ENCODE assay signal across 8 cellular contexts in genomic region chr19:18046066-18046718, GRCh38. TPM values are rescaled to one million over a fixed set of nuclear protein-coding genes. Genes with fewer than 3 reads are reported as not detected.
A peak's percentile ranks its signal among the peaks of the same experiment; 100 is the strongest.
DNase-seq lines count a peak whose midpoint lies in the region; ATAC-seq and TF ChIP-seq lines count a peak whose summit lies in the region.

No MANE protein-coding gene starts in this region.

- H3K9me3 ChIP-seq in liver (ENCODE audit: control insufficient read depth in 4 of 4, low read length in 3 of 4) (no peaks in the 10 kb centered on the region), MM.1S (replicated peaks; ENCODE audit: insufficient read depth, low read length) (no peaks in the 10 kb centered on the region)

- no peak overlapping the region for H3K4me2 ChIP-seq in MM.1S (ENCODE audit: low read depth, low read length)

- H3K9me2 ChIP-seq in MM.1S (replicated peaks; ENCODE audit: insufficient read depth, low read length): no peaks in the 10 kb centered on the region

- H3K9ac ChIP-seq in liver (ENCODE audit: low read depth in 1 of 2, low read length in 2 of 2) (peak overlapping the region in 1 of 2 donors; percentile 48), MM.1S (ENCODE audit: low read length) (no peak overlapping the region)

- no peak overlapping the region for H2AFZ ChIP-seq in MM.1S (ENCODE audit: low read length)

- H3K79me2 ChIP-seq in MM.1S (ENCODE audit: low read length): no peaks in the 10 kb centered on the region

- H3K4me3 Mint-ChIP-seq in activated naive CD4-positive, alpha-beta T cell treated with anti-CD3 and anti-CD28 coated beads, Interleukin-2, amount 50 U/mL, for 24 hours: no peak overlapping the region

- H4K20me1 ChIP-seq in MM.1S (ENCODE audit: insufficient read depth, low read length): no peaks in the 10 kb centered on the region

- ATAC-seq in GM21786 (IDR thresholded peaks at IDR 0.05; ENCODE audit: unreplicated experiment): no peak

- no peaks in the 10 kb centered on the region for H3K36me3 ChIP-seq in liver (ENCODE audit: control insufficient read depth in 4 of 4, insufficient read depth in 3 of 4, low read depth in 1 of 4, low read length in 3 of 4)
- no peaks in the 10 kb centered on the region for H3K36me3 ChIP-seq in MM.1S (replicated peaks; ENCODE audit: insufficient read depth, low read length)

- peaks cover 2 to 31% (median 19%) of the 10 kb centered on the region in 4 donors for H3K4me1 ChIP-seq in liver (ENCODE audit: control insufficient read depth in 4 of 4, insufficient read depth in 4 of 4, low read length in 3 of 4)
- H3K4me1 ChIP-seq in MM.1S (ENCODE audit: low read length): peaks cover 11% of the 10 kb centered on the region

- H3K36me3 Mint-ChIP-seq in activated naive CD4-positive, alpha-beta T cell treated with anti-CD3 and anti-CD28 coated beads, Interleukin-2, amount 50 U/mL, for 24 hours: no peaks in the 10 kb centered on the region

- TF ChIP-seq CTCF in liver (IDR thresholded peaks at IDR 0.05; ENCODE audit: low read depth, low read length, missing input control): no peak
- no peak for TF ChIP-seq CTCF in MM.1S (IDR thresholded peaks at IDR 0.05; ENCODE audit: low read length)

- peak overlapping the region; percentile 82 for H3K27ac Mint-ChIP-seq in activated naive CD4-positive, alpha-beta T cell treated with anti-CD3 and anti-CD28 coated beads, Interleukin-2, amount 50 U/mL, for 24 hours

- peak; percentile 11 for DNase-seq in stimulated activated naive CD4-positive, alpha-beta T cell treated with Interleukin-2 at 50 U/mL for 16 hours (lab: John Stamatoyannopoulos, UW)
- no peak for DNase-seq in stimulated activated naive CD4-positive, alpha-beta T cell (lab: John Stamatoyannopoulos, UW)
- DNase-seq in SHP77 (lab: John Stamatoyannopoulos, UW): no peak
- no peak for DNase-seq in 8988T
- DNase-seq in MM.1S: no peak

- 71% methylated on average over 14 of the region's 14 CpGs for WGBS in liver

- H3K27ac ChIP-seq in liver (ENCODE audit: low read depth in 1 of 2, low read length in 2 of 2) (peak overlapping the region; percentile 90 to 96), MM.1S (ENCODE audit: low read length) (no peak overlapping the region)

- H3K4me1 Mint-ChIP-seq in activated naive CD4-positive, alpha-beta T cell treated with anti-CD3 and anti-CD28 coated beads, Interleukin-2, amount 50 U/mL, for 24 hours: peaks cover 67% of the 10 kb centered on the region

- H3K27me3 ChIP-seq in liver (ENCODE audit: control insufficient read depth in 4 of 4, insufficient read depth in 4 of 4, low read length in 3 of 4): no peaks in the 10 kb centered on the region
- peaks cover 93% of the 10 kb centered on the region for H3K27me3 ChIP-seq in MM.1S (replicated peaks; ENCODE audit: insufficient read depth, low read length)

- H3F3A ChIP-seq in MM.1S (ENCODE audit: insufficient read depth, low read length): no peaks in the 10 kb centered on the region

- no peak for TF ChIP-seq RAD21 in liver (IDR thresholded peaks at IDR 0.05)

- H3K27me3 Mint-ChIP-seq in activated naive CD4-positive, alpha-beta T cell treated with anti-CD3 and anti-CD28 coated beads, Interleukin-2, amount 50 U/mL, for 24 hours: no peaks in the 10 kb centered on the region

- no peaks in the 10 kb centered on the region for H3K9me3 Mint-ChIP-seq in activated naive CD4-positive, alpha-beta T cell treated with anti-CD3 and anti-CD28 coated beads, Interleukin-2, amount 50 U/mL, for 24 hours

- H3K4me3 ChIP-seq in liver (ENCODE audit: low read depth in 1 of 3, low read length in 3 of 3) (no peak overlapping the region), MM.1S (ENCODE audit: low read length) (no peak overlapping the region)

TF ChIP-seq in liver, 16 proteins besides CTCF, POLR2A, EP300 and RAD21:
- TF ChIP-seq REST (IDR thresholded peaks at IDR 0.05) (no peak), GABPA (IDR thresholded peaks at IDR 0.05 in 1 of 2, conservative IDR thresholded peaks at IDR 0.05 in 1 of 2) (no peak), HNF4A (conservative IDR thresholded peaks at IDR 0.05) (peak in 1 of 2 donors; percentile 6), JUND (IDR thresholded peaks at IDR 0.05) (peak in 1 of 2 donors; percentile 87), MAX (IDR thresholded peaks at IDR 0.05) (no peak), FOXA2 (IDR thresholded peaks at IDR 0.05) (no peak)

RNA-seq across cellular contexts. Expression of gene ARRDC2, which starts 38.2 kb away (rescaled TPM):
- total RNA-seq in liver: 10 to 100 TPM in 1 of 2 donors, 1 to 10 TPM in 1; 7.6 to 32.3 TPM
- polyA plus RNA-seq in liver: 1 to 10 TPM; 2.7 to 5.3 TPM

RNA-seq across cellular contexts. Expression of gene IL12RB1, which starts 40.5 kb away (rescaled TPM):
- total RNA-seq in liver: 1 to 10 TPM; 1.3 to 2.4 TPM
- polyA plus RNA-seq in liver: under 1 TPM; 0.43 to 0.90 TPM

RNA-seq across cellular contexts. Expression of gene MAST3, which starts 51.4 kb away (rescaled TPM):
- total RNA-seq in liver: 10 to 100 TPM in 1 of 2 donors, 1 to 10 TPM in 1; 8.6 to 10.6 TPM
- 1 to 10 TPM; 4.3 to 4.7 TPM for polyA plus RNA-seq in liver
